Comparison of ENCODE assay signal across 8 cellular contexts in the genomic region with DNA sequence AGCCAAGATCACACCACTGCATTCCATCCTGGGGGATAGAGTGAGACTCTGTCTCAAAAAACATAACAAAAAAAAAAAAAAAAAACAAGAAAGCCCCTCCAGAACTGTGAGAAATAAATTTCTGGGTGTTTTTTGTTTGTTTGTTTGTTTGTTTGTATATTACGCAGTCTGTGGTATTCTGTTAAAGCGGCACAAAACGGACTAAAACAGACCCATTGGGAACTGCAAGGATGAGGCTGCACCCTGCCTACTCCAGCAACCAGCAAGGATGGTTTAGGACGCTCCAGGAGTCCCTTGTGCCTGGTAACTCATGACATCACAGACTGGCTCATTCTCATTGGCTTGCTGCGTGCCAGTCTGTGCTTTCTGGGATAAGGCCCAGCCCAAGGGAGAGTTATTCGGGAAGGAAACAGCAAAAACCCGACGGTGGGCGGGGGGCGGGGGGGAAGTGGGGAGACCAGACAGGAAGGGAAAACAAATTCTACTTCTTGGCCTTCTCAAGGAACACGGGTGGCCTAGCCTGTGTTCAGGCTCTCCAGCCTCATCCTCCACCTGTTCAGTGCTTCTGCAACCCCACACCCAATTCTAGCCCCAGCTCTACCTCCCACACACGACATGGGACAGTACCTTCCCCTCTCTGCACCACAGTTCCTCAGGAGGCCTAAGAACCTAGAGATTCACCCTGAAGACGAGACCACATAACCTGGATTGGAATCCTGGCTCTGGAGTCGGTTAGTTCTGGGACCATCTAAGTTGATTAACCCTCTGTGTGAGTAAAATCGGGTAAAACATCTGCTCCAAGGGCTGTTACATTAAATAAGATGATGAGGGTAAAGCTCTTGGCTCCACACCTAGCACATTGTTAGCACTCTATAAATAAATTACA. TPM values are rescaled to one million over a fixed set of nuclear protein-coding genes. Genes with fewer than 3 reads are reported as not detected.
DNase-seq lines count a peak whose midpoint lies in the region; TF ChIP-seq lines count a peak whose summit lies in the region.

No MANE protein-coding gene starts in this region.

- peak overlapping the region; percentile 63 to 70 for H3K27ac ChIP-seq in prostate gland

- no peaks in the 10 kb centered on the region for H3K9me3 ChIP-seq in prostate gland

- TF ChIP-seq POLR2A in NB4 (IDR thresholded peaks at IDR 0.05; ENCODE audit: extremely low read depth, insufficient read length) (no peak), prostate gland (IDR thresholded peaks at IDR 0.05) (peak; percentile 44)

- peaks cover 2% of the 10 kb centered on the region for H3K4me1 ChIP-seq in prostate gland (replicated peaks)

- no peaks in the 10 kb centered on the region for H3K27me3 ChIP-seq in GM06990 (replicated peaks; ENCODE audit: control insufficient read depth, insufficient read depth, low read length)
- no peaks in the 10 kb centered on the region for H3K27me3 ChIP-seq in prostate gland (replicated peaks; ENCODE audit: insufficient read depth)

- 17% methylated on average over 15 of the region's 15 CpGs for WGBS in prostate gland

- H3K36me3 ChIP-seq in GM06990 (ENCODE audit: control insufficient read depth, insufficient read depth, low read length): peaks cover 42% of the 10 kb centered on the region
- H3K36me3 ChIP-seq in prostate gland: no peaks in the 10 kb centered on the region

- H3K4me3 ChIP-seq in GM06990 (replicated peaks; ENCODE audit: low read depth, low read length) (peak overlapping the region; percentile 97), NB4 (ENCODE audit: low read depth, low read length) (peak overlapping the region; percentile 14), prostate gland (no peak overlapping the region)

- TF ChIP-seq CTCF in GM06990 (IDR thresholded peaks at IDR 0.05; ENCODE audit: insufficient read depth, low read length, poor library complexity, severe bottlenecking) (no peak), NB4 (IDR thresholded peaks at IDR 0.05; ENCODE audit: low read depth, low read length) (no peak), prostate gland (IDR thresholded peaks at IDR 0.05) (no peak)

- intact Hi-C loops in prostate gland (cut with DNase I): no loop called here

- DNase-seq in GM06990 (ENCODE audit: extremely low read depth, insufficient read length) (peak; percentile 84), HCEC 1CT (peak; percentile 87), NB4 (ENCODE audit: low read depth) (peak; percentile 85), SK-N-DZ (ENCODE audit: low spot score) (peak; percentile 91), astrocyte of the hippocampus (ENCODE audit: low read depth, low spot score) (peak; percentile 95), hepatic stellate cell (ENCODE audit: low spot score) (peak; percentile 99), prostate gland (ENCODE audit: low spot score) (peak; percentile 78), DMS79 treated with DMSO at 0.1 percent for 48 hours (lab: John Stamatoyannopoulos, UW) (no peak)

RNA-seq across cellular contexts. Expression of gene CD74, which starts 2.8 kb away (rescaled TPM):
- polyA plus RNA-seq in SK-N-DZ (2014; cell fraction: cytosol; rRNA removed): 28.0 and 54.1 TPM in 2 replicates
- polyA plus RNA-seq in SK-N-DZ (2014; cell fraction: nucleus; rRNA removed): 6.8 and 10.0 TPM in 2 replicates
- 100 to 1,000 TPM; 425 to 612 TPM for total RNA-seq in prostate gland

RNA-seq across cellular contexts. Expression of gene RPS14, which starts 39.7 kb away (rescaled TPM):
- 5,679 and 6,004 TPM in 2 replicates for polyA plus RNA-seq in SK-N-DZ (2014; cell fraction: cytosol; rRNA removed)
- 3,074 and 3,420 TPM in 2 replicates for polyA plus RNA-seq in SK-N-DZ (2014; cell fraction: nucleus; rRNA removed)
- 1,000 to 10,000 TPM; 1,708 to 3,672 TPM for total RNA-seq in prostate gland

RNA-seq across cellular contexts. Expression of gene TCOF1, which starts 52.4 kb away (rescaled TPM):
- 39.6 and 55.9 TPM in 2 replicates for polyA plus RNA-seq in SK-N-DZ (2014; cell fraction: cytosol; rRNA removed)
- polyA plus RNA-seq in SK-N-DZ (2014; cell fraction: nucleus; rRNA removed): 39.1 and 55.0 TPM in 2 replicates
- 10 to 100 TPM; 28.9 to 58.3 TPM for total RNA-seq in prostate gland

Comparison
In these comparisons a context has a peak if more than half of its experiments do, and no peak if none do; other contexts are left out.
1. H3K4me3 ChIP-seq: peak in GM06990 (single experiment) and NB4 (single experiment); none in prostate gland (0 of 2).